In genomic region chr10:47406870-47407648, GRCh38 we compare ENCODE assay signal across 1 cellular context.
TF ChIP-seq lines count a peak whose summit lies in the region.

No MANE protein-coding gene starts in this region.

TF ChIP-seq in K562, 482 proteins besides CTCF, POLR2A, EP300 and RAD21 (continues in another document):
- TF ChIP-seq, protein P1, sequence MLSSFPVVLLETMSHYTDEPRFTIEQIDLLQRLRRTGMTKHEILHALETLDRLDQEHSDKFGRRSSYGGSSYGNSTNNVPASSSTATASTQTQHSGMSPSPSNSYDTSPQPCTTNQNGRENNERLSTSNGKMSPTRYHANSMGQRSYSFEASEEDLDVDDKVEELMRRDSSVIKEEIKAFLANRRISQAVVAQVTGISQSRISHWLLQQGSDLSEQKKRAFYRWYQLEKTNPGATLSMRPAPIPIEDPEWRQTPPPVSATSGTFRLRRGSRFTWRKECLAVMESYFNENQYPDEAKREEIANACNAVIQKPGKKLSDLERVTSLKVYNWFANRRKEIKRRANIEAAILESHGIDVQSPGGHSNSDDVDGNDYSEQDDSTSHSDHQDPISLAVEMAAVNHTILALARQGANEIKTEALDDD (IDR thresholded peaks at IDR 0.05): peak; percentile 100
- peak; percentile 78 for TF ChIP-seq SMARCE1 (IDR thresholded peaks at IDR 0.05)
- peak; percentile 96 for TF ChIP-seq JUND (IDR thresholded peaks at IDR 0.05; ENCODE audit: borderline replicate concordance, low read depth, low read length)
- TF ChIP-seq JUND (tag; IDR thresholded peaks at IDR 0.05; ENCODE audit: borderline replicate concordance, low read depth, low read length): peak; percentile 93; the same call in 2 of the 3 replicates
- TF ChIP-seq EGR1 (conservative IDR thresholded peaks at IDR 0.05): peak; percentile 83
- TF ChIP-seq SMARCA5 (IDR thresholded peaks at IDR 0.05): no peak
- 0 out of 4 replicates have a peak, but pooled peaks of 1 of the 2 experiments have one; percentile 30 for TF ChIP-seq TEAD1 (CRISPR knock-in tag; IDR thresholded peaks at IDR 0.05)
- 0 out of 2 replicates have a peak, but pooled peaks have one; percentile 20 for TF ChIP-seq MYC (IDR thresholded peaks at IDR 0.05; ENCODE audit: low read depth, low read length)
- no peak for TF ChIP-seq MYC (CRISPR knock-in tag; IDR thresholded peaks at IDR 0.05; ENCODE audit: borderline replicate concordance, low read depth)
- no peak for TF ChIP-seq MECOM (CRISPR knock-in tag; IDR thresholded peaks at IDR 0.05)
- TF ChIP-seq CHD2 (IDR thresholded peaks at IDR 0.05; ENCODE audit: low read depth, low read length): no peak
- TF ChIP-seq SMAD2 (IDR thresholded peaks at IDR 0.05; ENCODE audit: low read depth, low read length): no peak
- TF ChIP-seq THRB (CRISPR knock-in tag; conservative IDR thresholded peaks at IDR 0.05): no peak
- TF ChIP-seq BRF2 (IDR thresholded peaks at IDR 0.05; ENCODE audit: borderline replicate concordance, insufficient read depth, insufficient read length): no peak
- peak; percentile 61; the same call in 1 of the 2 replicates for TF ChIP-seq ARID3A (IDR thresholded peaks at IDR 0.05; ENCODE audit: borderline replicate concordance, low read depth, low read length)
- TF ChIP-seq, protein P2, sequence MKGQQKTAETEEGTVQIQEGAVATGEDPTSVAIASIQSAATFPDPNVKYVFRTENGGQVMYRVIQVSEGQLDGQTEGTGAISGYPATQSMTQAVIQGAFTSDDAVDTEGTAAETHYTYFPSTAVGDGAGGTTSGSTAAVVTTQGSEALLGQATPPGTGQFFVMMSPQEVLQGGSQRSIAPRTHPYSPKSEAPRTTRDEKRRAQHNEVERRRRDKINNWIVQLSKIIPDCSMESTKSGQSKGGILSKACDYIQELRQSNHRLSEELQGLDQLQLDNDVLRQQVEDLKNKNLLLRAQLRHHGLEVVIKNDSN (CRISPR knock-in tag; IDR thresholded peaks at IDR 0.05): no peak
- TF ChIP-seq KHSRP (IDR thresholded peaks at IDR 0.05): no peak
- TF ChIP-seq, protein P3, sequence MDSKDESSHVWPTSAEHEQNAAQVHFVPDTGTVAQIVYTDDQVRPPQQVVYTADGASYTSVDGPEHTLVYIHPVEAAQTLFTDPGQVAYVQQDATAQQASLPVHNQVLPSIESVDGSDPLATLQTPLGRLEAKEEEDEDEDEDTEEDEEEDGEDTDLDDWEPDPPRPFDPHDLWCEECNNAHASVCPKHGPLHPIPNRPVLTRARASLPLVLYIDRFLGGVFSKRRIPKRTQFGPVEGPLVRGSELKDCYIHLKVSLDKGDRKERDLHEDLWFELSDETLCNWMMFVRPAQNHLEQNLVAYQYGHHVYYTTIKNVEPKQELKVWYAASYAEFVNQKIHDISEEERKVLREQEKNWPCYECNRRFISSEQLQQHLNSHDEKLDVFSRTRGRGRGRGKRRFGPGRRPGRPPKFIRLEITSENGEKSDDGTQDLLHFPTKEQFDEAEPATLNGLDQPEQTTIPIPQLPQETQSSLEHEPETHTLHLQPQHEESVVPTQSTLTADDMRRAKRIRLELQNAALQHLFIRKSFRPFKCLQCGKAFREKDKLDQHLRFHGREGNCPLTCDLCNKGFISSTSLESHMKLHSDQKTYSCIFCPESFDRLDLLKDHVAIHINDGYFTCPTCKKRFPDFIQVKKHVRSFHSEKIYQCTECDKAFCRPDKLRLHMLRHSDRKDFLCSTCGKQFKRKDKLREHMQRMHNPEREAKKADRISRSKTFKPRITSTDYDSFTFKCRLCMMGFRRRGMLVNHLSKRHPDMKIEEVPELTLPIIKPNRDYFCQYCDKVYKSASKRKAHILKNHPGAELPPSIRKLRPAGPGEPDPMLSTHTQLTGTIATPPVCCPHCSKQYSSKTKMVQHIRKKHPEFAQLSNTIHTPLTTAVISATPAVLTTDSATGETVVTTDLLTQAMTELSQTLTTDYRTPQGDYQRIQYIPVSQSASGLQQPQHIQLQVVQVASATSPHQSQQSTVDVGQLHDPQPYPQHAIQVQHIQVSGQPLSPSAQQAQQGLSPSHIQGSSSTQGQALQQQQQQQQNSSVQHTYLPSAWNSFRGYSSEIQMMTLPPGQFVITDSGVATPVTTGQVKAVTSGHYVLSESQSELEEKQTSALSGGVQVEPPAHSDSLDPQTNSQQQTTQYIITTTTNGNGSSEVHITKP (IDR thresholded peaks at IDR 0.05; ENCODE audit: partially characterized antibody): peak; percentile 70
- peak; percentile 73 for TF ChIP-seq NFE2 (IDR thresholded peaks at IDR 0.05; ENCODE audit: low read depth)
- TF ChIP-seq MTA1 (IDR thresholded peaks at IDR 0.05; ENCODE audit: borderline replicate concordance): no peak
- no peak for TF ChIP-seq ZNF347 (CRISPR knock-in tag; IDR thresholded peaks at IDR 0.05; ENCODE audit: low read depth)
- no peak for TF ChIP-seq NR2F6 (CRISPR knock-in tag; IDR thresholded peaks at IDR 0.05)
- no peak for TF ChIP-seq SRSF9 (IDR thresholded peaks at IDR 0.05; ENCODE audit: borderline replicate concordance, low read depth, low read length)
- TF ChIP-seq MGA (IDR thresholded peaks at IDR 0.05): 0 out of 2 replicates have a peak, but pooled peaks have one; percentile 36
- TF ChIP-seq ZNF224 (CRISPR knock-in tag; IDR thresholded peaks at IDR 0.05): no peak
- no peak for TF ChIP-seq EZH2 (IDR thresholded peaks at IDR 0.05; ENCODE audit: borderline replicate concordance, low read depth, low read length)
- no peak for TF ChIP-seq FOXK2 (conservative IDR thresholded peaks at IDR 0.05 in 1 of 2, IDR thresholded peaks at IDR 0.05 in 1 of 2; ENCODE audit: low read depth in 2 of 2)
- peak; percentile 87; the same call in 1 of the 2 replicates for TF ChIP-seq PREB (CRISPR knock-in tag; IDR thresholded peaks at IDR 0.05)
- TF ChIP-seq KLF10 (CRISPR knock-in tag; IDR thresholded peaks at IDR 0.05): no peak
- TF ChIP-seq MYBL2 (IDR thresholded peaks at IDR 0.05; ENCODE audit: low read depth): no peak
- TF ChIP-seq MYBL2 (CRISPR knock-in tag; IDR thresholded peaks at IDR 0.05; ENCODE audit: borderline replicate concordance): no peak
- TF ChIP-seq JUNB (CRISPR knock-in tag; conservative IDR thresholded peaks at IDR 0.05): peak; percentile 72
- TF ChIP-seq ZEB2 (IDR thresholded peaks at IDR 0.05): peak; percentile 78; the same call in 1 of the 2 replicates
- TF ChIP-seq ZNF561 (CRISPR knock-in tag; conservative IDR thresholded peaks at IDR 0.05): no peak
